Comparison of ENCODE assay signal across 1 cellular context in genomic region chr19:54100560-54100959, GRCh38.
TF ChIP-seq lines count a peak whose summit lies in the region.

TSS of gene OSCAR (minus strand) at chr19:54100803. CDS start at chr19:54100792, 11 bp downstream.

TF ChIP-seq in GM23338, 12 proteins besides CTCF, POLR2A, EP300 and RAD21 (continued from another document):
- no peak for TF ChIP-seq REST (IDR thresholded peaks at IDR 0.05; ENCODE audit: unreplicated experiment)
- no peak for TF ChIP-seq POLR2AphosphoS5 (IDR thresholded peaks at IDR 0.05; ENCODE audit: low read depth)
- TF ChIP-seq NANOG (IDR thresholded peaks at IDR 0.05; ENCODE audit: borderline replicate concordance): no peak
- TF ChIP-seq STAT1 (IDR thresholded peaks at IDR 0.05; ENCODE audit: unreplicated experiment): no peak
